In genomic region chr17:40038882-40039513, GRCh38 we compare ENCODE assay signal across 8 cellular contexts. TPM values are rescaled to one million over a fixed set of nuclear protein-coding genes. Genes with fewer than 3 reads are reported as not detected.
DNase-seq lines count a peak whose midpoint lies in the region; ATAC-seq and TF ChIP-seq lines count a peak whose summit lies in the region.

No MANE protein-coding gene starts in this region.

- CTCF ChIA-PET in CD4-positive, alpha-beta T cell (lab: Charles Lee): interaction anchor here (0.7 to 1.1 kb wide), 4 partner anchors 11 to 134 kb away, joined by 3 read pairs; partner anchors contain the start of gene MED24

- H3K27me3 ChIP-seq in CD4-positive, alpha-beta T cell (ENCODE audit: control insufficient read depth, insufficient read depth, low read length): no peaks in the 10 kb centered on the region
- H3K27me3 ChIP-seq in breast epithelium: no peaks in the 10 kb centered on the region

- peaks cover 47% of the 10 kb centered on the region for H3K36me3 Mint-ChIP-seq in CD4-positive, alpha-beta T cell (ENCODE audit: low read depth)
- peaks cover 4% of the 10 kb centered on the region for H3K36me3 Mint-ChIP-seq in type B pancreatic cell
- H3K36me3 Mint-ChIP-seq in activated T-cell treated with anti-CD3 and anti-CD28 coated beads, Interleukin-2, amount 50 U/mL, for 4 hours (ENCODE audit: insufficient read depth): peaks cover 12% of the 10 kb centered on the region

- peak; percentile 41 for TF ChIP-seq CTCF in CD4-positive, alpha-beta T cell (IDR thresholded peaks at IDR 0.05)
- peak; percentile 62 to 81 (median 80) for TF ChIP-seq CTCF in breast epithelium (IDR thresholded peaks at IDR 0.05)
- peak; percentile 71 for TF ChIP-seq CTCF in type B pancreatic cell (conservative IDR thresholded peaks at IDR 0.05)

- H3K36me3 ChIP-seq in breast epithelium: no peaks in the 10 kb centered on the region

- H3K4me3 ChIP-seq in breast epithelium: no peak overlapping the region

- H3K4me1 ChIP-seq in breast epithelium: peaks cover 0 to 6% of the 10 kb centered on the region in 2 donors

- H3K4me3 Mint-ChIP-seq in CD4-positive, alpha-beta T cell: no peak overlapping the region
- no peak overlapping the region for H3K4me3 Mint-ChIP-seq in type B pancreatic cell
- no peak overlapping the region for H3K4me3 Mint-ChIP-seq in activated T-cell treated with anti-CD3 and anti-CD28 coated beads, Interleukin-2, amount 50 U/mL, for 4 hours

- no peak for ATAC-seq in CD4-positive, alpha-beta T cell (ENCODE audit: poor library complexity)
- ATAC-seq in left colon: peak; percentile 26
- no peak for ATAC-seq in activated T-cell treated with anti-CD3 and anti-CD28 coated beads, Interleukin-2, amount 50 U/mL, for 4 hours

- intact Hi-C loops in CD4-positive, alpha-beta T cell (cut with DNase I, micrococcal nuclease): no loop called here
- intact Hi-C loops in breast epithelium (cut with DNase I; ENCODE audit: low total_unique reads): no loop called here
- intact Hi-C loops in left colon (cut with DNase I, micrococcal nuclease): no loop called here

- POLR2A ChIA-PET in CD4-positive, alpha-beta T cell (lab: Charles Lee): no interaction called here

- no peaks in the 10 kb centered on the region for H3K27me3 Mint-ChIP-seq in CD4-positive, alpha-beta T cell
- no peaks in the 10 kb centered on the region for H3K27me3 Mint-ChIP-seq in type B pancreatic cell
- no peaks in the 10 kb centered on the region for H3K27me3 Mint-ChIP-seq in activated T-cell treated with anti-CD3 and anti-CD28 coated beads, Interleukin-2, amount 50 U/mL, for 4 hours (ENCODE audit: low read depth)

- no peaks in the 10 kb centered on the region for H3K9me3 ChIP-seq in CD4-positive, alpha-beta T cell (ENCODE audit: control insufficient read depth, low read length)
- no peaks in the 10 kb centered on the region for H3K9me3 ChIP-seq in breast epithelium

- peaks cover 4% of the 10 kb centered on the region for H3K4me1 Mint-ChIP-seq in CD4-positive, alpha-beta T cell (ENCODE audit: low read depth)
- peaks cover 10% of the 10 kb centered on the region for H3K4me1 Mint-ChIP-seq in type B pancreatic cell (ENCODE audit: unreplicated experiment)
- H3K4me1 Mint-ChIP-seq in activated T-cell treated with anti-CD3 and anti-CD28 coated beads, Interleukin-2, amount 50 U/mL, for 4 hours (ENCODE audit: low read depth): no peaks in the 10 kb centered on the region

- TF ChIP-seq POLR2A in breast epithelium (IDR thresholded peaks at IDR 0.05): no peak

- H3K27ac ChIP-seq in CD4-positive, alpha-beta T cell (ENCODE audit: low read depth, low read length): no peak overlapping the region
- peak overlapping the region; percentile 73 to 82 for H3K27ac ChIP-seq in breast epithelium

- no peaks in the 10 kb centered on the region for H3K9me3 Mint-ChIP-seq in CD4-positive, alpha-beta T cell
- H3K9me3 Mint-ChIP-seq in type B pancreatic cell: no peaks in the 10 kb centered on the region
- H3K9me3 Mint-ChIP-seq in activated T-cell treated with anti-CD3 and anti-CD28 coated beads, Interleukin-2, amount 50 U/mL, for 4 hours: no peaks in the 10 kb centered on the region

- H3K27ac Mint-ChIP-seq in CD4-positive, alpha-beta T cell: no peak overlapping the region
- H3K27ac Mint-ChIP-seq in type B pancreatic cell: peak overlapping the region; percentile 50

- no peak for DNase-seq in CD4-positive, alpha-beta T cell
- peak; percentile 21 to 38 for DNase-seq in Kasumi-1 (lab: John Stamatoyannopoulos, UW)
- DNase-seq in breast epithelium (ENCODE audit: low spot score in 2 of 2): peak; percentile 84 to 87
- DNase-seq in left colon: peak; percentile 55 to 74
- DNase-seq in type B pancreatic cell (ENCODE audit: extremely low spot score, unreplicated experiment): no peak
- DNase-seq in T-helper 2 cell: no peak
- DNase-seq in activated T-cell treated with anti-CD3 and anti-CD28 coated beads, Interleukin-2, amount 50 U/mL, for 4 hours: no peak
- no peak for DNase-seq in OCI-M1 (lab: John Stamatoyannopoulos, UW)

RNA-seq across cellular contexts. Expression of gene MED24, which starts 15.2 kb away (rescaled TPM):
- 10 to 100 TPM; 82.9 to 85.3 TPM for total RNA-seq in CD4-positive, alpha-beta T cell
- total RNA-seq in breast epithelium (10 to 100 TPM; 50.7 to 74.7 (median 59.7) TPM), left colon (100 to 1,000 TPM in 1 of 2 donors, 10 to 100 TPM in 1; 63.4 to 108 TPM), type B pancreatic cell (ENCODE audit: low replicate concordance) (93.2 and 123 TPM in 2 replicates)
- 100 to 1,000 TPM; 133 to 140 (median 134) TPM for total RNA-seq in activated T-cell treated with anti-CD3 and anti-CD28 coated beads, Interleukin-2, amount 50 U/mL, for 4 hours

RNA-seq across cellular contexts. Expression of gene CSF3, which starts 23.8 kb away (rescaled TPM):
- not detected for total RNA-seq in CD4-positive, alpha-beta T cell
- total RNA-seq in breast epithelium (10 to 100 TPM in 1 of 3 donors, under 1 TPM in 1, not detected in 1; 0.32 to 13.0 TPM), left colon (under 1 TPM; 0.20 to 0.67 TPM), type B pancreatic cell (ENCODE audit: low replicate concordance) (not detected in 2 replicates)
- total RNA-seq in activated T-cell treated with anti-CD3 and anti-CD28 coated beads, Interleukin-2, amount 50 U/mL, for 4 hours: not detected

RNA-seq across cellular contexts. Expression of gene THRA, which starts 23.8 kb away (rescaled TPM):
- total RNA-seq in CD4-positive, alpha-beta T cell: 10 to 100 TPM; 35.2 to 36.4 TPM
- total RNA-seq in breast epithelium (10 to 100 TPM; 41.6 to 61.0 (median 48.1) TPM), left colon (10 to 100 TPM; 48.4 to 56.3 TPM), type B pancreatic cell (ENCODE audit: low replicate concordance) (18.3 and 37.0 TPM in 2 replicates)
- total RNA-seq in activated T-cell treated with anti-CD3 and anti-CD28 coated beads, Interleukin-2, amount 50 U/mL, for 4 hours: 10 to 100 TPM in 2 of 3 donors, 1 to 10 TPM in 1; 6.6 to 12.4 (median 10.3) TPM

RNA-seq across cellular contexts. Expression of gene PSMD3, which starts 58.4 kb away (rescaled TPM):
- total RNA-seq in CD4-positive, alpha-beta T cell: 10 to 100 TPM; 66.7 to 71.9 TPM
- total RNA-seq in breast epithelium: 10 to 100 TPM; 79.4 to 83.0 (median 81.0) TPM
- total RNA-seq in left colon: 100 to 1,000 TPM in 1 of 2 donors, 10 to 100 TPM in 1; 97.5 to 109 TPM
- 110 and 116 TPM in 2 replicates for total RNA-seq in type B pancreatic cell (ENCODE audit: low replicate concordance)
- 100 to 1,000 TPM; 276 to 288 (median 280) TPM for total RNA-seq in activated T-cell treated with anti-CD3 and anti-CD28 coated beads, Interleukin-2, amount 50 U/mL, for 4 hours

Comparison
In these comparisons a context has a peak if more than half of its experiments do, and no peak if none do; other contexts are left out.
1. DNase-seq: peak in Kasumi-1 (2 of 2), breast epithelium (2 of 2) and left colon (2 of 2); none in CD4-positive, alpha-beta T cell (0 of 10), type B pancreatic cell (single experiment), T-helper 2 cell (0 of 5), activated T-cell treated with anti-CD3 and anti-CD28 coated beads, Interleukin-2, amount 50 U/mL, for 4 hours (single experiment) and OCI-M1 (single experiment).
2. Peak in every context shown above with its lines, with median percentiles within 50 percentile points of each other: CTCF ChIP-seq.